In the genomic region with DNA sequence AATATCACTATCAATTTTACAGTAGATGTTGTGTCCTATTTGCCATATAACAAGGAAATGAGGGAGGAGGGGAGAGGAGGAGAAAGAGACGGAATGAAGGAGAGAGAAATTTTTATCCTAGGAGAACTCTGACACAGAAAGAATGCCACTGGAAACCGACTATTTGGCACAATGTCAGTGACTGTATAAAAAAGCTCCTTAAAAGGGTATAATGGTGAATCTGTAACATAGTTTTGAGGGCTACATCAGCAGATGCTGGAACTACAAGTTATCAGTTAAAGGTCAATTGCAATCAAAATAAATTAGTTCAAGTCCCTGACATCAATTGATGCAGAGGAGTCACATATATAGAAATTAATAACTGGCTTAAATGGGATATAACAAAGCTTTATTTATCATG, we compare ENCODE assay signal across 21 cellular contexts. TPM values are rescaled to one million over a fixed set of nuclear protein-coding genes. Genes with fewer than 3 reads are reported as not detected.
DNase-seq lines count a peak whose midpoint lies in the region; ATAC-seq and TF ChIP-seq lines count a peak whose summit lies in the region.
"Had no signal": no experiment of that assay in that cellular context is flagged by ENCODE, and none has a peak within 500 bp of the region (broad histone marks: within the 10 kb centered on the region; RNA-seq: fewer than 3 reads in every experiment).

No MANE protein-coding gene starts in this region.

- H3K27me3 ChIP-seq in mesenchymal stem cell (ENCODE audit: control insufficient read depth in 1 of 2, insufficient read depth in 1 of 2, low read length in 2 of 2), result peaks cover 0 to 3% of the 10 kb centered on the region in 2 experiments
- H3K27me3 ChIP-seq: ovary, SJCRH30 had no signal

- H4K8ac ChIP-seq in mesenchymal stem cell (ENCODE audit: low read length), result no peak overlapping the region

- no peaks in the 10 kb centered on the region for H3K36me3 ChIP-seq in mesenchymal stem cell (ENCODE audit: control insufficient read depth in 1 of 2, insufficient read depth in 2 of 2, low read depth in 1 of 2, low read length in 2 of 2)
- H3K36me3 ChIP-seq: ovary, sigmoid colon, SJCRH30, suprapubic skin had no signal

- no peak overlapping the region for H2AK5ac ChIP-seq in mesenchymal stem cell (ENCODE audit: low read length, severe bottlenecking)

- no peak overlapping the region for H2BK12ac ChIP-seq in mesenchymal stem cell (ENCODE audit: low read length in 2 of 2)

- H3K4ac ChIP-seq in mesenchymal stem cell (ENCODE audit: low read depth in 1 of 2, low read length in 2 of 2), result no peak overlapping the region

- no peaks in the 10 kb centered on the region for H3K9me3 ChIP-seq in mesenchymal stem cell (ENCODE audit: control insufficient read depth, low read length)
- H3K9me3 ChIP-seq: ovary, sigmoid colon, SJCRH30, suprapubic skin had no signal

- peak; percentile 42 for DNase-seq in OCI-M1 (lab: John Stamatoyannopoulos, UW)
- DNase-seq in chondrocyte (ENCODE audit: low spot score), result no peak
- peak; percentile 32 for DNase-seq in mesenchymal stem cell
- DNase-seq in NCI-H2196 treated with DMSO at 0.1 percent for 48 hours (lab: John Stamatoyannopoulos, UW; ENCODE audit: unreplicated experiment), result no peak
- DNase-seq in stimulated activated CD4-positive, alpha-beta T cell treated with anti-CD3 and anti-CD28 coated beads, Interleukin-4, amount 100 ng/mL, for 24 hours, result no peak
- DNase-seq in activated T-cell treated with anti-CD3 and anti-CD28 coated beads, Interleukin-2, amount 50 U/mL, for 1 hour, result no peak
- DNase-seq: activated CD4-positive, alpha-beta T cell treated with anti-CD3 and anti-CD28 coated beads for 48 hours; activated CD8-positive, alpha-beta memory T cell treated with anti-CD3 and anti-CD28 coated beads, Interleukin-2, amount 50 U/mL, for 48 hours; C1 segment of cervical spinal cord; effector CD8-positive, alpha-beta T cell; GOT3; left colon; MV-4-11; NCI-H2029; ovary; sigmoid colon; stimulated activated CD4-positive, alpha-beta T cell treated with anti-CD3 and anti-CD28 coated beads, Interleukin-2, amount 100 ng/mL, for 48 hours had no signal

- peaks cover 60% of the 10 kb centered on the region for H3K4me1 Mint-ChIP-seq in chondrocyte (ENCODE audit: low read depth)

- H2AFZ ChIP-seq in mesenchymal stem cell (ENCODE audit: low read depth, low read length), result no peak overlapping the region

- H3K27me3 Mint-ChIP-seq in chondrocyte (ENCODE audit: low read depth), result no peaks in the 10 kb centered on the region

- H3K9ac ChIP-seq in mesenchymal stem cell (ENCODE audit: low read length), result peak overlapping the region; percentile 13

- no peaks in the 10 kb centered on the region for H3K79me1 ChIP-seq in mesenchymal stem cell (replicated peaks; ENCODE audit: low read length, poor library complexity, severe bottlenecking)

- H3K27ac ChIP-seq in mesenchymal stem cell (ENCODE audit: low read length, poor library complexity, severe bottlenecking), result peak overlapping the region; percentile 85
- H3K27ac ChIP-seq: HL-60, ovary, SJCRH30, suprapubic skin had no signal

- peak overlapping the region; percentile 31 for H2BK5ac ChIP-seq in mesenchymal stem cell (ENCODE audit: low read depth, low read length, poor library complexity, severe bottlenecking)

- WGBS in mesenchymal stem cell, result 55% methylated on average over 1 of the region's 2 CpGs

- H4K91ac ChIP-seq in mesenchymal stem cell (ENCODE audit: low read length), result no peak overlapping the region

- ATAC-seq in HG03378 (IDR thresholded peaks at IDR 0.05; ENCODE audit: unreplicated experiment), result no peak
- ATAC-seq: left colon had no signal

- H3K27ac Mint-ChIP-seq in chondrocyte (ENCODE audit: unreplicated experiment), result peak overlapping the region; percentile 97

- H3K4me3 ChIP-seq in mesenchymal stem cell (ENCODE audit: insufficient read depth in 1 of 2, low read depth in 1 of 2, low read length in 2 of 2), result peak overlapping the region in 1 of 2 experiments; percentile 14
- H3K4me3 ChIP-seq: ovary, sigmoid colon, SJCRH30, suprapubic skin had no signal

- H2BK15ac ChIP-seq in mesenchymal stem cell (ENCODE audit: low read depth, poor library complexity, severe bottlenecking), result no peak overlapping the region

- H3K4me2 ChIP-seq in mesenchymal stem cell (ENCODE audit: low read length, poor library complexity, severe bottlenecking), result no peak overlapping the region

- H3K18ac ChIP-seq in mesenchymal stem cell (ENCODE audit: low read depth in 1 of 2, low read length in 2 of 2), result no peak overlapping the region

- H3K4me3 Mint-ChIP-seq in chondrocyte (ENCODE audit: unreplicated experiment), result peak overlapping the region; percentile 63

- H3K14ac ChIP-seq in mesenchymal stem cell (ENCODE audit: low read length in 2 of 2), result no peak overlapping the region

- H3K9me3 Mint-ChIP-seq in chondrocyte (ENCODE audit: low read depth), result no peaks in the 10 kb centered on the region

- no peak overlapping the region for H3K23ac ChIP-seq in mesenchymal stem cell (ENCODE audit: low read length in 2 of 2)

- peaks cover 1% of the 10 kb centered on the region for H3K4me1 ChIP-seq in mesenchymal stem cell (ENCODE audit: control insufficient read depth, insufficient read depth, low read depth, low read length)

- no peak for TF ChIP-seq CTCF in chondrocyte (IDR thresholded peaks at IDR 0.05)

- H2BK120ac ChIP-seq in mesenchymal stem cell (ENCODE audit: low read depth, low read length), result no peak overlapping the region

- peaks cover 7% of the 10 kb centered on the region for H3K36me3 Mint-ChIP-seq in chondrocyte (ENCODE audit: low read depth)

RNA-seq across cellular contexts. Expression of gene EDIL3, which starts 5.7 kb away (rescaled TPM):
- 562 to 605 TPM (median 604 TPM) in 3 replicates for total RNA-seq in chondrocyte
- polyA plus RNA-seq in mesenchymal stem cell (2013, experiment 1 of 2), result 166 TPM
- 180 TPM for polyA plus RNA-seq in mesenchymal stem cell (2013, experiment 2 of 2)

Comparison
In these comparisons a context has a peak if more than half of its experiments do, and no peak if none do; other contexts are left out.
1. DNase-seq: peak in OCI-M1 (single experiment) and mesenchymal stem cell (single experiment); none in chondrocyte (single experiment), NCI-H2196 treated with DMSO at 0.1 percent for 48 hours (single experiment), stimulated activated CD4-positive, alpha-beta T cell treated with anti-CD3 and anti-CD28 coated beads, Interleukin-4, amount 100 ng/mL, for 24 hours (single experiment) and activated T-cell treated with anti-CD3 and anti-CD28 coated beads, Interleukin-2, amount 50 U/mL, for 1 hour (single experiment).